In genomic region chr7:6991169-6991611, GRCh38 we compare ENCODE assay signal across 8 cellular contexts.
A peak's percentile ranks its signal among the peaks of the same experiment; 100 is the strongest.
DNase-seq lines count a peak whose midpoint lies in the region; ATAC-seq and TF ChIP-seq lines count a peak whose summit lies in the region.
"Not testable (repeated sequence)": the region's sequence is repeated elsewhere in the genome, so short reads cannot be mapped to it uniquely, and the experiment has no call there.

No MANE protein-coding gene starts in this region.

- peak in 1 of 2 donors; percentile 24 for ATAC-seq in CD4-positive, CD25-positive, alpha-beta regulatory T cell (ENCODE audit: low read depth in 2 of 2)

- H3K79me2 ChIP-seq in OCI-LY3 (ENCODE audit: low read length) = not testable (repeated sequence)

- not testable (repeated sequence) for TF ChIP-seq CTCF in OCI-LY3 (IDR thresholded peaks at IDR 0.05; ENCODE audit: low read depth, low read length); epithelial cell of proximal tubule (conservative IDR thresholded peaks at IDR 0.05; ENCODE audit: low read depth, low read length)

- H3K36me3 ChIP-seq in CD4-positive, CD25-positive, alpha-beta regulatory T cell (ENCODE audit: control insufficient read depth, insufficient read depth, low read length); OCI-LY3 (replicated peaks; ENCODE audit: low read depth, low read length); mucosa of stomach (ENCODE audit: control insufficient read depth, insufficient read depth, low read length): not testable (repeated sequence)

- intact Hi-C loops in activated CD4-positive, alpha-beta memory T cell treated with anti-CD3 and anti-CD28 coated beads for 36 hours (cut with micrococcal nuclease) = loop anchor here (5.0 kb wide), 1 partner anchor 191 kb away; the partner anchor contains the start of gene C1GALT1

- not testable (repeated sequence) for H3K4me1 ChIP-seq in CD4-positive, CD25-positive, alpha-beta regulatory T cell (ENCODE audit: control insufficient read depth, insufficient read depth, low read length, poor library complexity, severe bottlenecking); OCI-LY3 (ENCODE audit: low read length)
- peaks cover 16% of the 10 kb centered on the region for H3K4me1 ChIP-seq in mucosa of stomach (ENCODE audit: control insufficient read depth, insufficient read depth, low read length)

- POLR2A ChIA-PET in activated CD4-positive, alpha-beta memory T cell treated with anti-CD3 and anti-CD28 coated beads for 36 hours (lab: Charles Lee) = not testable (repeated sequence)

- H3K27me3 Mint-ChIP-seq in CD4-positive, CD25-positive, alpha-beta regulatory T cell; activated CD4-positive, alpha-beta memory T cell treated with anti-CD3 and anti-CD28 coated beads for 36 hours; activated naive CD4-positive, alpha-beta T cell treated with anti-CD3 and anti-CD28 coated beads, Interleukin-2, amount 10 ng/mL, durations not matched to agents 7 days and 5 days: not testable (repeated sequence)

- H3K9me3 Mint-ChIP-seq in CD4-positive, CD25-positive, alpha-beta regulatory T cell; activated CD4-positive, alpha-beta memory T cell treated with anti-CD3 and anti-CD28 coated beads for 36 hours; activated naive CD4-positive, alpha-beta T cell treated with anti-CD3 and anti-CD28 coated beads, Interleukin-2, amount 10 ng/mL, durations not matched to agents 7 days and 5 days: not testable (repeated sequence)

- peak; percentile 56 to 81 (median 67) for DNase-seq in CD4-positive, CD25-positive, alpha-beta regulatory T cell
- peak; percentile 31 for DNase-seq in Jurkat, Clone E6-1 (ENCODE audit: low read depth, low spot score)
- DNase-seq in activated CD4-positive, alpha-beta memory T cell treated with anti-CD3 and anti-CD28 coated beads for 36 hours = peak; percentile 70
- DNase-seq in activated naive CD4-positive, alpha-beta T cell treated with anti-CD3 and anti-CD28 coated beads, Interleukin-2, amount 10 ng/mL, durations not matched to agents 7 days and 5 days = peak; percentile 59
- not testable (repeated sequence) for DNase-seq in epithelial cell of proximal tubule (ENCODE audit: low read depth)
- peak; percentile 54 for DNase-seq in stimulated activated CD4-positive, alpha-beta T cell treated with anti-CD3 and anti-CD28 coated beads, Interleukin-4, amount 100 ng/mL, for 24 hours

- H3K27me3 ChIP-seq in CD4-positive, CD25-positive, alpha-beta regulatory T cell (ENCODE audit: control insufficient read depth, insufficient read depth, low read length); OCI-LY3 (ENCODE audit: low read depth, low read length); mucosa of stomach (ENCODE audit: control insufficient read depth, insufficient read depth, low read length): not testable (repeated sequence)

- not testable (repeated sequence) for H3K9me3 ChIP-seq in CD4-positive, CD25-positive, alpha-beta regulatory T cell (ENCODE audit: control insufficient read depth in 2 of 2, low read length in 2 of 2); OCI-LY3 (ENCODE audit: insufficient read depth, low read length); mucosa of stomach (ENCODE audit: control insufficient read depth, low read length)

- CTCF ChIA-PET in activated CD4-positive, alpha-beta memory T cell treated with anti-CD3 and anti-CD28 coated beads for 36 hours (lab: Charles Lee); activated naive CD4-positive, alpha-beta T cell treated with anti-CD3 and anti-CD28 coated beads, Interleukin-2, amount 10 ng/mL, durations not matched to agents 7 days and 5 days (lab: Charles Lee): not testable (repeated sequence)

- H3K4me2 ChIP-seq in OCI-LY3 (ENCODE audit: low read length) = peak overlapping the region; percentile 79

- H2AFZ ChIP-seq in OCI-LY3 (ENCODE audit: low read depth, low read length) = not testable (repeated sequence)

- H3K4me3 Mint-ChIP-seq in CD4-positive, CD25-positive, alpha-beta regulatory T cell = peak overlapping the region; percentile 69 to 78 (median 74)
- peak overlapping the region; percentile 4 for H3K4me3 Mint-ChIP-seq in activated CD4-positive, alpha-beta memory T cell treated with anti-CD3 and anti-CD28 coated beads for 36 hours
- not testable (repeated sequence) for H3K4me3 Mint-ChIP-seq in activated naive CD4-positive, alpha-beta T cell treated with anti-CD3 and anti-CD28 coated beads, Interleukin-2, amount 10 ng/mL, durations not matched to agents 7 days and 5 days

- peak overlapping the region; percentile 84 to 95 (median 94) for H3K27ac Mint-ChIP-seq in CD4-positive, CD25-positive, alpha-beta regulatory T cell
- peak overlapping the region; percentile 6 for H3K27ac Mint-ChIP-seq in activated CD4-positive, alpha-beta memory T cell treated with anti-CD3 and anti-CD28 coated beads for 36 hours
- H3K27ac Mint-ChIP-seq in activated naive CD4-positive, alpha-beta T cell treated with anti-CD3 and anti-CD28 coated beads, Interleukin-2, amount 10 ng/mL, durations not matched to agents 7 days and 5 days = not testable (repeated sequence)

- H4K20me1 ChIP-seq in OCI-LY3 (ENCODE audit: insufficient read depth, low read length) = not testable (repeated sequence)

- peak overlapping the region; percentile 79 for H3K27ac ChIP-seq in CD4-positive, CD25-positive, alpha-beta regulatory T cell (ENCODE audit: insufficient read depth, low read length, poor library complexity, severe bottlenecking)
- H3K27ac ChIP-seq in OCI-LY3 (ENCODE audit: low read length) = not testable (repeated sequence)

- H3K9ac ChIP-seq in OCI-LY3 (ENCODE audit: low read length) = not testable (repeated sequence)
- H3K9ac ChIP-seq in mucosa of stomach (ENCODE audit: low read length) = peak overlapping the region; percentile 40

- H3K4me1 Mint-ChIP-seq in CD4-positive, CD25-positive, alpha-beta regulatory T cell = peaks cover 5 to 30% (median 13%) of the 10 kb centered on the region in 4 donors
- H3K4me1 Mint-ChIP-seq in activated CD4-positive, alpha-beta memory T cell treated with anti-CD3 and anti-CD28 coated beads for 36 hours (ENCODE audit: low read depth) = peaks cover 13% of the 10 kb centered on the region
- H3K4me1 Mint-ChIP-seq in activated naive CD4-positive, alpha-beta T cell treated with anti-CD3 and anti-CD28 coated beads, Interleukin-2, amount 10 ng/mL, durations not matched to agents 7 days and 5 days = peaks cover 15% of the 10 kb centered on the region

- not testable (repeated sequence) for H3K36me3 Mint-ChIP-seq in CD4-positive, CD25-positive, alpha-beta regulatory T cell; activated CD4-positive, alpha-beta memory T cell treated with anti-CD3 and anti-CD28 coated beads for 36 hours; activated naive CD4-positive, alpha-beta T cell treated with anti-CD3 and anti-CD28 coated beads, Interleukin-2, amount 10 ng/mL, durations not matched to agents 7 days and 5 days

- H3K4me3 ChIP-seq in CD4-positive, CD25-positive, alpha-beta regulatory T cell (ENCODE audit: low read depth, low read length) = peak overlapping the region; percentile 57
- peak overlapping the region; percentile 22; the same call in 1 of the 2 replicates for H3K4me3 ChIP-seq in Jurkat, Clone E6-1 (ENCODE audit: low read length)
- H3K4me3 ChIP-seq in OCI-LY3 (ENCODE audit: low read length) (peak overlapping the region; percentile 69), epithelial cell of proximal tubule (ENCODE audit: low read depth, low read length) (peak overlapping the region; percentile 44), mucosa of stomach (ENCODE audit: low read length) (peak overlapping the region; percentile 12)

Comparison
In these comparisons a context has a peak if more than half of its experiments do, and no peak if none do; other contexts are left out.
1. H3K4me3 ChIP-seq: peak in every context shown above with its lines; median percentile 69 in OCI-LY3; 57 in CD4-positive, CD25-positive, alpha-beta regulatory T cell; 44 in epithelial cell of proximal tubule; 22 in Jurkat, Clone E6-1; 12 in mucosa of stomach.